1 cellular context compared by ENCODE assay signal in the genomic region with DNA sequence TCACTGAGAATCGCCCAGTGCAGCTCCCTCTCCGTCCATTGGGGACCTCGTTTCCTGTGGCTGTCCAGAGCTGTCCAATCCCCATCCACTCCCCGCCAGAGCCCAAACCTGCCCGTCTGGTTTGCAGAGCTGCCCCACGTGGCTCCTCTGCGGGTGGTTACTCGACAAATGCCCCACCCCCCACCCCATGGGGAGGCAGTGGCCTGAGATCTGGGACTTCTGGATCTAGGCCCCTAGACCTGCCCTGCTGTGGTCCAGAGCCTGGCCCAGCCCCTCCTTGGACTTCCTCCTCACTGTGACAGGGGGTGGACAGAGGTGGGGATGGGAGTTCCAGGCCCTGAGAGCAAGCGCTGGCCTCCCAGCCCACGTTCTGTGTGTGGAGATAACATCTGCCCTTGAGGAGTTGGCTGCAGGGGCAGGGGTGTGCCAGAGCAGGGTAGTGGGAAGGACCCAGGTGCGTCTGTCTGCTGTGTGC.
TF ChIP-seq lines count a peak whose summit lies in the region.

No MANE protein-coding gene starts in this region.

TF ChIP-seq in HCT116, 20 proteins besides CTCF, POLR2A, EP300 and RAD21 (continued from another document):
- TF ChIP-seq, protein P1, sequence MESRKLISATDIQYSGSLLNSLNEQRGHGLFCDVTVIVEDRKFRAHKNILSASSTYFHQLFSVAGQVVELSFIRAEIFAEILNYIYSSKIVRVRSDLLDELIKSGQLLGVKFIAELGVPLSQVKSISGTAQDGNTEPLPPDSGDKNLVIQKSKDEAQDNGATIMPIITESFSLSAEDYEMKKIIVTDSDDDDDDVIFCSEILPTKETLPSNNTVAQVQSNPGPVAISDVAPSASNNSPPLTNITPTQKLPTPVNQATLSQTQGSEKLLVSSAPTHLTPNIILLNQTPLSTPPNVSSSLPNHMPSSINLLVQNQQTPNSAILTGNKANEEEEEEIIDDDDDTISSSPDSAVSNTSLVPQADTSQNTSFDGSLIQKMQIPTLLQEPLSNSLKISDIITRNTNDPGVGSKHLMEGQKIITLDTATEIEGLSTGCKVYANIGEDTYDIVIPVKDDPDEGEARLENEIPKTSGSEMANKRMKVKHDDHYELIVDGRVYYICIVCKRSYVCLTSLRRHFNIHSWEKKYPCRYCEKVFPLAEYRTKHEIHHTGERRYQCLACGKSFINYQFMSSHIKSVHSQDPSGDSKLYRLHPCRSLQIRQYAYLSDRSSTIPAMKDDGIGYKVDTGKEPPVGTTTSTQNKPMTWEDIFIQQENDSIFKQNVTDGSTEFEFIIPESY (IDR thresholded peaks at IDR 0.05; ENCODE audit: extremely low read depth, insufficient replicate concordance, low read length): no peak
- TF ChIP-seq FOSL1 (IDR thresholded peaks at IDR 0.05; ENCODE audit: low read depth): no peak
- no peak for TF ChIP-seq JUND (IDR thresholded peaks at IDR 0.05)
- TF ChIP-seq EZH2phosphoT487 (IDR thresholded peaks at IDR 0.05; ENCODE audit: borderline replicate concordance): no peak
- no peak for TF ChIP-seq POLR2AphosphoS5 (IDR thresholded peaks at IDR 0.05; ENCODE audit: low read depth, low read length)
- TF ChIP-seq ELF1 (IDR thresholded peaks at IDR 0.05; ENCODE audit: borderline replicate concordance, low read depth): no peak
- TF ChIP-seq SRF (IDR thresholded peaks at IDR 0.05; ENCODE audit: low read depth): no peak
- TF ChIP-seq, protein P2, sequence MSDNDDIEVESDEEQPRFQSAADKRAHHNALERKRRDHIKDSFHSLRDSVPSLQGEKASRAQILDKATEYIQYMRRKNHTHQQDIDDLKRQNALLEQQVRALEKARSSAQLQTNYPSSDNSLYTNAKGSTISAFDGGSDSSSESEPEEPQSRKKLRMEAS (IDR thresholded peaks at IDR 0.05): no peak; the same call in 1 of the 2 replicates
